In the genomic region with DNA sequence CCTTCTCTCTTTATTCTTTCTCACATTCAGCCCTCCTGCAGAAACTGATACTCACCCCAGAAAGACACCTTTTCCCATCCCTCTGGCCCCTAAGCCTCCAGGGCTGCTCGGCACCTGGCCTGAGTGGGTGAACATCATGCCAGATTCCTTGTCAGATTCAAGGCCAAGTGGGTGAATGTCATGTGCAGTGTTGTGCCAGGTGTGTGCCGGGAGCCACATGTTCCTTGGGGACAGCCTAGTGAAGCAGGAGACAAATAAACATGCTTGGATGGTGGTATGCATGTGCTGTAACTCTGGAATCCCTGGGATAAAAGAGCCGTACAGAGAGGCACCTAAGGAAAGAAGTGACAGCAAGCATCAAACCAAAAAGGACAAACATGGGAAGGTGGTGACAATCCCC, we compare ENCODE assay signal across 13 cellular contexts. TPM values are rescaled to one million over a fixed set of nuclear protein-coding genes. Genes with fewer than 3 reads are reported as not detected.
"Had no signal": no experiment of that assay in that cellular context is flagged by ENCODE, and none has a peak within 500 bp of the region (broad histone marks: within the 10 kb centered on the region; RNA-seq: fewer than 3 reads in every experiment).

No MANE protein-coding gene starts in this region.

RNA-seq across cellular contexts. Expression of a gene that starts 1.7 kb away (rescaled TPM):
- total RNA-seq: temporal lobe, thoracic aorta, thyroid gland, upper lobe of right lung, ureter, urinary bladder, vagina had no signal

RNA-seq across cellular contexts. Expression of a gene that starts 42.2 kb away (rescaled TPM):
- total RNA-seq: stomach, subcutaneous adipose tissue, temporal lobe, thyroid gland, tibial nerve, transverse colon, upper lobe of left lung, upper lobe of right lung, urinary bladder, vagina had no signal
- polyA plus RNA-seq: stomach, urinary bladder had no signal

RNA-seq across cellular contexts. Expression of a gene that starts 50.7 kb away (rescaled TPM):
- total RNA-seq: stomach, subcutaneous adipose tissue, temporal lobe, testis, thoracic aorta, thyroid gland, vagina had no signal
- polyA plus RNA-seq: stomach had no signal
